Comparison of ENCODE assay signal across 14 cellular contexts in genomic region chr14:101469382-101470251, GRCh38.
"Had no signal": no experiment of that assay in that cellular context is flagged by ENCODE, and none has a peak within 500 bp of the region (broad histone marks: within the 10 kb centered on the region; RNA-seq: fewer than 3 reads in every experiment).

No MANE protein-coding gene starts in this region.

- ATAC-seq: activated naive CD4-positive, alpha-beta T cell treated with anti-CD3 and anti-CD28 coated beads, Interleukin-2, amount 50 U/mL, for 72 hours; activated T-helper 17 cell treated with anti-CD3 and anti-CD28 coated beads, Interleukin-2, amount 50 U/mL, for 72 hours; esophagus mucosa; left colon; naive thymus-derived CD4-positive, alpha-beta T cell; stimulated activated naive CD8-positive, alpha-beta T cell treated with anti-CD3 and anti-CD28 coated beads, Interleukin-15, Interleukin-2, amounts not matched to agents 100 U/mL and 50 U/mL, for 24 hours had no signal

- DNase-seq: activated CD4-positive, alpha-beta memory T cell treated with anti-CD3 and anti-CD28 coated beads for 36 hours; activated CD4-positive, CD25-positive, alpha-beta regulatory T cell treated with anti-CD3 and anti-CD28 coated beads, Interleukin-2, amount 50 U/mL, for 72 hours; amygdala; cerebellar nuclear complex; immature natural killer cell; left colon; naive thymus-derived CD4-positive, alpha-beta T cell; stimulated activated CD4-positive, alpha-beta T cell treated with anti-CD3 and anti-CD28 coated beads, Interleukin-12 subunit alpha, Interleukin-12 subunit beta, amount 100 ng/mL, for 4 hours; stimulated activated CD8-positive, alpha-beta memory T cell treated with anti-CD3 and anti-CD28 coated beads, Interleukin-4, amount 100 ng/mL, for 48 hours; stimulated activated naive CD8-positive, alpha-beta T cell treated with anti-CD3 and anti-CD28 coated beads, Interleukin-15, Interleukin-2, amounts not matched to agents 100 U/mL and 50 U/mL, for 24 hours; testis had no signal
